ENCODE assay signal across 8 cellular contexts in genomic region chr9:88535226-88535931, GRCh38. TPM values are rescaled to one million over a fixed set of nuclear protein-coding genes. Genes with fewer than 3 reads are reported as not detected.
DNase-seq lines count a peak whose midpoint lies in the region; ATAC-seq lines count a peak whose summit lies in the region.

No MANE protein-coding gene starts in this region.

- peaks cover 14% of the 10 kb centered on the region for H3K4me1 Mint-ChIP-seq in activated CD8-positive, alpha-beta memory T cell treated with anti-CD3 and anti-CD28 coated beads, Interleukin-2, amount 10 ng/mL, durations not matched to agents 7 days and 5 days

- H3K36me3 Mint-ChIP-seq in activated CD8-positive, alpha-beta memory T cell treated with anti-CD3 and anti-CD28 coated beads, Interleukin-2, amount 10 ng/mL, durations not matched to agents 7 days and 5 days: no peaks in the 10 kb centered on the region

- DNase-seq in activated CD8-positive, alpha-beta memory T cell treated with anti-CD3 and anti-CD28 coated beads, Interleukin-2, amount 10 ng/mL, durations not matched to agents 7 days and 5 days: no peak
- no peak for DNase-seq in activated CD8-positive, alpha-beta memory T cell treated with anti-CD3 and anti-CD28 coated beads for 24 hours
- DNase-seq in adipocyte (ENCODE audit: low read depth) (no peak), iris pigment epithelial cell (ENCODE audit: low read depth) (peak; percentile 15), kidney tubule cell (ENCODE audit: low spot score) (no peak), T1000 (lab: John Stamatoyannopoulos, UW) (no peak)

- H3K9ac ChIP-seq in adipocyte (ENCODE audit: low read length): no peak overlapping the region
- H3K9ac ChIP-seq in subcutaneous abdominal adipose tissue (ENCODE audit: low read length in 5 of 5): no peak overlapping the region

- peaks cover 71% of the 10 kb centered on the region for H3K27me3 Mint-ChIP-seq in activated CD8-positive, alpha-beta memory T cell treated with anti-CD3 and anti-CD28 coated beads, Interleukin-2, amount 10 ng/mL, durations not matched to agents 7 days and 5 days

- H3K4me3 ChIP-seq in adipocyte (ENCODE audit: low read length) (peak overlapping the region; percentile 72), subcutaneous abdominal adipose tissue (ENCODE audit: low read depth in 1 of 5, low read length in 5 of 5) (peak overlapping the region in 3 of 5 donors; percentile 31 to 58 (median 55))

- no peak overlapping the region for H3K27ac ChIP-seq in subcutaneous abdominal adipose tissue (ENCODE audit: low read depth, low read length)

- no peaks in the 10 kb centered on the region for H3K27me3 ChIP-seq in adipocyte (replicated peaks; ENCODE audit: control insufficient read depth, insufficient read depth, low read length)
- H3K27me3 ChIP-seq in subcutaneous abdominal adipose tissue (ENCODE audit: control insufficient read depth in 5 of 5, insufficient read depth in 4 of 5, low read length in 5 of 5): peaks cover 15 to 41% (median 21%) of the 10 kb centered on the region in 5 donors

- no peaks in the 10 kb centered on the region for H3K9me3 Mint-ChIP-seq in activated CD8-positive, alpha-beta memory T cell treated with anti-CD3 and anti-CD28 coated beads, Interleukin-2, amount 10 ng/mL, durations not matched to agents 7 days and 5 days (ENCODE audit: low read depth)

- no peaks in the 10 kb centered on the region for H3K36me3 ChIP-seq in adipocyte (ENCODE audit: control insufficient read depth, insufficient read depth, low read length, severe bottlenecking)
- no peaks in the 10 kb centered on the region for H3K36me3 ChIP-seq in subcutaneous abdominal adipose tissue (ENCODE audit: control insufficient read depth in 5 of 5, insufficient read depth in 5 of 5, low read length in 5 of 5)

- H3K9me3 ChIP-seq in adipocyte (ENCODE audit: control insufficient read depth, low read length) (no peaks in the 10 kb centered on the region), subcutaneous abdominal adipose tissue (ENCODE audit: control insufficient read depth in 5 of 5, low read length in 5 of 5) (peaks cover 0 to 5% (median 0%) of the 10 kb centered on the region in 5 donors)

- H3K4me3 Mint-ChIP-seq in activated CD8-positive, alpha-beta memory T cell treated with anti-CD3 and anti-CD28 coated beads, Interleukin-2, amount 10 ng/mL, durations not matched to agents 7 days and 5 days: no peak overlapping the region

- ATAC-seq in activated CD8-positive, alpha-beta memory T cell treated with anti-CD3 and anti-CD28 coated beads, Interleukin-2, amount 10 ng/mL, durations not matched to agents 7 days and 5 days: peak; percentile 29
- no peak for ATAC-seq in HG03457 (IDR thresholded peaks at IDR 0.05; ENCODE audit: unreplicated experiment)

- CTCF ChIA-PET in activated CD8-positive, alpha-beta memory T cell treated with anti-CD3 and anti-CD28 coated beads, Interleukin-2, amount 10 ng/mL, durations not matched to agents 7 days and 5 days (lab: Charles Lee): interaction anchor here (0.9 kb wide), 1 partner anchor 363 kb away, joined by 3 read pairs; no protein-coding TSS in a partner anchor

- H3K4me1 ChIP-seq in adipocyte (ENCODE audit: control insufficient read depth, insufficient read depth, low read length): peaks cover 19% of the 10 kb centered on the region
- peaks cover 0 to 25% (median 20%) of the 10 kb centered on the region in 5 donors for H3K4me1 ChIP-seq in subcutaneous abdominal adipose tissue (ENCODE audit: control insufficient read depth in 5 of 5, insufficient read depth in 5 of 5, low read length in 5 of 5)

- H3K27ac Mint-ChIP-seq in activated CD8-positive, alpha-beta memory T cell treated with anti-CD3 and anti-CD28 coated beads, Interleukin-2, amount 10 ng/mL, durations not matched to agents 7 days and 5 days: no peak overlapping the region

RNA-seq across cellular contexts. Expression of gene NXNL2, which starts 0.4 kb away (rescaled TPM):
- total RNA-seq in activated CD8-positive, alpha-beta memory T cell treated with anti-CD3 and anti-CD28 coated beads, Interleukin-2, amount 10 ng/mL, durations not matched to agents 7 days and 5 days: not detected
